8 cellular contexts compared by ENCODE assay signal in the genomic region with DNA sequence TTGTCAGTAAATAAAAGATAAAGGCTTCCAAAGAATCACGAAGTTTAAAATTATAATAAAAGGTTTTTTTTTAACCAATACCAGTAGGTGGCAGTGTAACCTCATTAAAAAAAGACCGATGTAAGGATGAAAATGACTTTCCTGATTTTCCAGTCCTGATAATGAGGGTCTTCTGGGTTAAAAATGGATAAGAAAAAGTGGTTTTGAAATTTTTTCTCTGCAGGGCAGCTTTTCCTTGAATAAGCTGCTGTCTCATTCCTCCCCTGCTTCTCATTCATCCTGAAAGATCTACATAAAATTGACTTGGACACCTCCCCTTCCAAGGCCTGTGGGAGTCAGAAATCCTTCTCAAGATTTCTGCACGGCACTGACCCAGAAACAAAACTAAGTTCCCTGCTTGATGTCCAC. TPM values are rescaled to one million over a fixed set of nuclear protein-coding genes. Genes with fewer than 3 reads are reported as not detected.
DNase-seq lines count a peak whose midpoint lies in the region; ATAC-seq, FAIRE-seq and TF ChIP-seq lines count a peak whose summit lies in the region.

No MANE protein-coding gene starts in this region.

- intact Hi-C loops in activated T-helper 2 cell treated with anti-CD3 and anti-CD28 coated beads, Interferon-gamma antibody, Interleukin-2, Interleukin-4, amounts not matched to agents 10 μg/mL and 5 μg/mL and 100 μg/mL, durations not matched to agents 14 hours and 24 hours and 36 hours (cut with micrococcal nuclease), result no loop called here

- CTCF ChIA-PET in A549 (lab: Yijun Ruan, JAX), result interaction anchor here (1.0 to 1.1 kb wide), 2 partner anchors 36 to 500 kb away, joined by 3 read pairs; no protein-coding TSS in a partner anchor

- peaks cover 14% of the 10 kb centered on the region for H3K9me3 Mint-ChIP-seq in neural progenitor cell
- H3K9me3 Mint-ChIP-seq in activated T-helper 2 cell treated with anti-CD3 and anti-CD28 coated beads, Interferon-gamma antibody, Interleukin-2, Interleukin-4, amounts not matched to agents 10 μg/mL and 5 μg/mL and 100 μg/mL, durations not matched to agents 14 hours and 24 hours and 36 hours, result peaks cover 9% of the 10 kb centered on the region

- H2AFZ ChIP-seq in neural progenitor cell (replicated peaks), result peak overlapping the region; percentile 66

- H3K27ac ChIP-seq in A549 (no peak overlapping the region), neural progenitor cell (peak overlapping the region; percentile 56)

- peak overlapping the region; percentile 59 for H3K4me3 Mint-ChIP-seq in neural progenitor cell
- no peak overlapping the region for H3K4me3 Mint-ChIP-seq in activated T-helper 2 cell treated with anti-CD3 and anti-CD28 coated beads, Interferon-gamma antibody, Interleukin-2, Interleukin-4, amounts not matched to agents 10 μg/mL and 5 μg/mL and 100 μg/mL, durations not matched to agents 14 hours and 24 hours and 36 hours (ENCODE audit: low read depth)

- H3K4me2 ChIP-seq in A549, result no peak overlapping the region
- H3K4me2 ChIP-seq in neural progenitor cell, result peak overlapping the region; percentile 10

- WGBS in A549 (ENCODE audit: missing lambda C conversion rate), result 2% methylated on average over 3 of the region's 3 CpGs

- H3K4me3 ChIP-seq in A549 (no peak overlapping the region), GM12864 (ENCODE audit: low read depth, low read length) (no peak overlapping the region), neural progenitor cell (no peak overlapping the region)

- no peak for FAIRE-seq in A549 (lab: Jason Lieb, UNC)

- TF ChIP-seq POLR2A in A549 (IDR thresholded peaks at IDR 0.05; ENCODE audit: low read length), result no peak

- peaks cover 3% of the 10 kb centered on the region for H3K27me3 Mint-ChIP-seq in neural progenitor cell (ENCODE audit: insufficient read depth, low read depth)
- peaks cover 5% of the 10 kb centered on the region for H3K27me3 Mint-ChIP-seq in activated T-helper 2 cell treated with anti-CD3 and anti-CD28 coated beads, Interferon-gamma antibody, Interleukin-2, Interleukin-4, amounts not matched to agents 10 μg/mL and 5 μg/mL and 100 μg/mL, durations not matched to agents 14 hours and 24 hours and 36 hours (ENCODE audit: low read depth)

- POLR2A ChIA-PET in A549 (lab: Yijun Ruan, JAX), result no interaction called here

- peaks cover 2% of the 10 kb centered on the region for H3K36me3 Mint-ChIP-seq in neural progenitor cell
- no peaks in the 10 kb centered on the region for H3K36me3 Mint-ChIP-seq in activated T-helper 2 cell treated with anti-CD3 and anti-CD28 coated beads, Interferon-gamma antibody, Interleukin-2, Interleukin-4, amounts not matched to agents 10 μg/mL and 5 μg/mL and 100 μg/mL, durations not matched to agents 14 hours and 24 hours and 36 hours (ENCODE audit: low read depth)

- H3F3A ChIP-seq in neural progenitor cell (ENCODE audit: low read depth), result no peaks in the 10 kb centered on the region

- H3K27me3 ChIP-seq in neural progenitor cell, result no peaks in the 10 kb centered on the region

- TF ChIP-seq EP300 in A549 (IDR thresholded peaks at IDR 0.05), result no peak

- DNase-seq in A549 (ENCODE audit: low read depth in 1 of 2, low spot score in 1 of 2) (peak; percentile 15 to 35), GM12864 (ENCODE audit: low read depth) (no peak), NCI-H446 treated with DMSO at 0.1 percent for 48 hours (lab: John Stamatoyannopoulos, UW) (peak; percentile 21), dedifferentiated amniotic fluid mesenchymal stem cell (ENCODE audit: extremely low spot score) (peak; percentile 49), neural progenitor cell (ENCODE audit: low spot score) (peak; percentile 67), activated gamma-delta T cell treated with Interleukin-2 at 50 U/mL for 16 hours (no peak), activated T-cell treated with anti-CD3 and anti-CD28 coated beads for 4 hours (no peak)
- no peak for DNase-seq in activated T-helper 2 cell treated with anti-CD3 and anti-CD28 coated beads, Interferon-gamma antibody, Interleukin-2, Interleukin-4, amounts not matched to agents 10 μg/mL and 5 μg/mL and 100 μg/mL, durations not matched to agents 14 hours and 24 hours and 36 hours (ENCODE audit: low spot score)

- H3K79me2 ChIP-seq in neural progenitor cell (ENCODE audit: low read depth), result no peaks in the 10 kb centered on the region

- H3K9me3 ChIP-seq in A549 (no peaks in the 10 kb centered on the region), neural progenitor cell (ENCODE audit: low read depth) (no peaks in the 10 kb centered on the region)

- peak; percentile 74 for TF ChIP-seq CTCF in A549 (IDR thresholded peaks at IDR 0.05)
- TF ChIP-seq CTCF in GM12864 (IDR thresholded peaks at IDR 0.05; ENCODE audit: low read depth, low read length, missing control alignments), result peak; percentile 26
- TF ChIP-seq CTCF in neural progenitor cell (IDR thresholded peaks at IDR 0.05), result peak; percentile 76

- H3K4me1 ChIP-seq in A549, result peaks cover 12% of the 10 kb centered on the region; the same call in 1 of the 3 replicates
- H3K4me1 ChIP-seq in neural progenitor cell, result peaks cover 38% of the 10 kb centered on the region

- H3K4me1 Mint-ChIP-seq in neural progenitor cell, result peaks cover 41% of the 10 kb centered on the region
- no peaks in the 10 kb centered on the region for H3K4me1 Mint-ChIP-seq in activated T-helper 2 cell treated with anti-CD3 and anti-CD28 coated beads, Interferon-gamma antibody, Interleukin-2, Interleukin-4, amounts not matched to agents 10 μg/mL and 5 μg/mL and 100 μg/mL, durations not matched to agents 14 hours and 24 hours and 36 hours (ENCODE audit: low read depth)

- ATAC-seq in A549, result peak in 1 of 2 experiments; percentile 44; a peak in 2 of 6 replicates

- no peaks in the 10 kb centered on the region for H4K20me1 ChIP-seq in neural progenitor cell (ENCODE audit: low read depth)

- peak; percentile 63 to 72 for TF ChIP-seq RAD21 in A549 (conservative IDR thresholded peaks at IDR 0.05 in 1 of 2, IDR thresholded peaks at IDR 0.05 in 1 of 2)

- H3K27ac Mint-ChIP-seq in neural progenitor cell, result peak overlapping the region; percentile 36
- no peak overlapping the region for H3K27ac Mint-ChIP-seq in activated T-helper 2 cell treated with anti-CD3 and anti-CD28 coated beads, Interferon-gamma antibody, Interleukin-2, Interleukin-4, amounts not matched to agents 10 μg/mL and 5 μg/mL and 100 μg/mL, durations not matched to agents 14 hours and 24 hours and 36 hours

- no peaks in the 10 kb centered on the region for H3K36me3 ChIP-seq in neural progenitor cell

- no peak overlapping the region for H3K9ac ChIP-seq in neural progenitor cell

TF ChIP-seq in A549, 52 proteins besides CTCF, POLR2A, EP300 and RAD21:
- no peak for TF ChIP-seq JUN (IDR thresholded peaks at IDR 0.05)
- peak; percentile 43; the same call in 1 of the 3 replicates for TF ChIP-seq SMC3 (IDR thresholded peaks at IDR 0.05)
TF ChIP-seq in A549: peak in this region for 1.

RNA-seq across cellular contexts. Expression of gene FBXO33, which starts 58.9 kb away (rescaled TPM):
- polyA plus RNA-seq in A549 (2011; rRNA removed) (10.6 and 10.8 TPM in 2 replicates), A549 (2017; fragmentation: RNase III; extraction: RNeasy Plus Mini Kit Qiagen cat#74134 plus additional on column Dnase treatment) (6.6 to 8.2 TPM (median 7.3 TPM) in 3 replicates)
- polyA plus RNA-seq in A549 (2012; cell fraction: cytosol; rRNA removed), result 5.8 and 7.3 TPM in 2 replicates
- 5.4 and 5.7 TPM in 2 replicates for polyA plus RNA-seq in A549 (2012; cell fraction: nucleus; rRNA removed)
- 6.1 and 14.1 TPM in 2 replicates for polyA minus RNA-seq in A549 (2011; rRNA and poly(A)+ RNA removed)
- total RNA-seq in neural progenitor cell (ENCODE audit: low replicate concordance), result 17.2 and 23.7 TPM in 2 replicates
- total RNA-seq in activated T-helper 2 cell treated with anti-CD3 and anti-CD28 coated beads, Interferon-gamma antibody, Interleukin-2, Interleukin-4, amounts not matched to agents 10 μg/mL and 5 μg/mL and 100 μg/mL, durations not matched to agents 14 hours and 24 hours and 36 hours, result 15.7 and 16.2 TPM in 2 replicates

Comparison
In these comparisons a context has a peak if more than half of its experiments do, and no peak if none do; other contexts are left out.
1. DNase-seq: peak in A549 (2 of 2), NCI-H446 treated with DMSO at 0.1 percent for 48 hours (single experiment), dedifferentiated amniotic fluid mesenchymal stem cell (single experiment) and neural progenitor cell (single experiment); none in GM12864 (single experiment), activated gamma-delta T cell treated with Interleukin-2 at 50 U/mL for 16 hours (single experiment), activated T-cell treated with anti-CD3 and anti-CD28 coated beads for 4 hours (single experiment) and activated T-helper 2 cell treated with anti-CD3 and anti-CD28 coated beads, Interferon-gamma antibody, Interleukin-2, Interleukin-4, amounts not matched to agents 10 μg/mL and 5 μg/mL and 100 μg/mL, durations not matched to agents 14 hours and 24 hours and 36 hours (single experiment).
2. CTCF ChIP-seq: peak in every context shown above with its lines; median percentile 76 in neural progenitor cell; 74 in A549; 26 in GM12864.